In the genomic region with DNA sequence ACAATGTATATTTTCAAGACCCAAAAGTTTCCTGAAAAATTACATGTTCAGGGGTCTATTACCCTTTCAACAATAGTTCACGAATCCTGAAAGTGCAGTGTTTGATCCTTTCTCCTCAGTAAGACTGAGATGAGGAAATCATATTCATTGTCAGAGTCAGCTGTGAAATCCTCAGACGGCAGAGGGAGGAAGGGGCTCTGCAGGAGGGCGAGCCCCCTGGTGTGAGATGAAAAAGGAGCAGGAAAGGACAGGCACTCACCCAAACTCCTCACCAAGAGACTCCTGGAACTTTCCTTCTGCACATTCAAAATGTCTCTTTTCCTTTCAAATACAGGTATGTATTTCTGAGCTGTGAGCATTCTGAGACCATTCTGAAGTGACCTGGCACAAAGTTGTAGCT, we compare ENCODE assay signal across 7 cellular contexts.
"Had no signal": no experiment of that assay in that cellular context is flagged by ENCODE, and none has a peak within 500 bp of the region (broad histone marks: within the 10 kb centered on the region; RNA-seq: fewer than 3 reads in every experiment).

No MANE protein-coding gene starts in this region.

- H3K4me1 ChIP-seq: HAP-1 had no signal

- ATAC-seq: GM23338, HCT116, K562 had no signal

- H3K4me2 ChIP-seq: GM23338 had no signal

- H3K9me3 ChIP-seq: HAP-1 had no signal

- H3K9me3 Mint-ChIP-seq: HFFc6 had no signal

- DNase-seq: HFFc6, IMR-90, KG1 had no signal

- H2AFZ ChIP-seq: GM23338 had no signal

- H3K36me3 ChIP-seq: HAP-1 had no signal

- H3K4me3 Mint-ChIP-seq: GM23338, HFFc6 had no signal

- H3K27ac Mint-ChIP-seq: GM23338, HFFc6 had no signal

- H3K4me3 ChIP-seq: GM23338, HAP-1, K562 had no signal
